Comparison of ENCODE assay signal across 2 cellular contexts in the genomic region with DNA sequence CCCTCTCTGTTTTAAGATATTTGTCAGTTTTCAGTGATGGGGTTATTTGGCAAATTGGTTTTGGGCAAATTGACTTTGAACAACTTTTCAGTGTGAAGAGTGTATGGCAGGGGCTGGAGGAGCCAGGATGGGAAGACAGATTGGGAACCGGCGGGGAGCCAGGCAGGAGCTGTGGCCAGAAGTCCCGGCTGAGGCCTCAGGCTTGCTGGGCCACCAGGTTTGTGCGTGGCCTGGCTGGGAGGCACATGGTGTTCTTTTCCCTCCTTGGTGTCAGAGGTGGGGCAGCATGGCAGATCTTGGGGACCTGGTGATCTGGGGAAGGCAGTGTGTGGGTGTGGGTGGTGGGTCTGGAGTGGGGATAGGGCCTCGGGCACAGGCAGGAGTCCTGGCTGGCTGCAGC.
TF ChIP-seq lines count a peak whose summit lies in the region.

No MANE protein-coding gene starts in this region.

TF ChIP-seq in HCT116, 20 proteins besides CTCF, POLR2A, EP300 and RAD21 (continued from another document):
- no peak for TF ChIP-seq TCF7L2 (IDR thresholded peaks at IDR 0.05; ENCODE audit: borderline replicate concordance, extremely low read depth, insufficient read depth, insufficient read length)
- no peak for TF ChIP-seq ZNF274 (IDR thresholded peaks at IDR 0.05; ENCODE audit: low read depth, low read length)

TF ChIP-seq in GM23338, 12 proteins besides CTCF, POLR2A, EP300 and RAD21 (continued from another document):
- TF ChIP-seq CREB1 (CRISPR knock-in tag; IDR thresholded peaks at IDR 0.05; ENCODE audit: low read depth) (no peak), STAT1 (IDR thresholded peaks at IDR 0.05; ENCODE audit: unreplicated experiment) (no peak), ZNF114 (CRISPR knock-in tag; IDR thresholded peaks at IDR 0.05) (no peak), ZNF331 (CRISPR knock-in tag; IDR thresholded peaks at IDR 0.05; ENCODE audit: low read depth) (no peak), POLR2AphosphoS5 (IDR thresholded peaks at IDR 0.05; ENCODE audit: low read depth) (no peak), EZH2phosphoT487 (IDR thresholded peaks at IDR 0.05; ENCODE audit: unreplicated experiment) (no peak)
- TF ChIP-seq, protein P1, sequence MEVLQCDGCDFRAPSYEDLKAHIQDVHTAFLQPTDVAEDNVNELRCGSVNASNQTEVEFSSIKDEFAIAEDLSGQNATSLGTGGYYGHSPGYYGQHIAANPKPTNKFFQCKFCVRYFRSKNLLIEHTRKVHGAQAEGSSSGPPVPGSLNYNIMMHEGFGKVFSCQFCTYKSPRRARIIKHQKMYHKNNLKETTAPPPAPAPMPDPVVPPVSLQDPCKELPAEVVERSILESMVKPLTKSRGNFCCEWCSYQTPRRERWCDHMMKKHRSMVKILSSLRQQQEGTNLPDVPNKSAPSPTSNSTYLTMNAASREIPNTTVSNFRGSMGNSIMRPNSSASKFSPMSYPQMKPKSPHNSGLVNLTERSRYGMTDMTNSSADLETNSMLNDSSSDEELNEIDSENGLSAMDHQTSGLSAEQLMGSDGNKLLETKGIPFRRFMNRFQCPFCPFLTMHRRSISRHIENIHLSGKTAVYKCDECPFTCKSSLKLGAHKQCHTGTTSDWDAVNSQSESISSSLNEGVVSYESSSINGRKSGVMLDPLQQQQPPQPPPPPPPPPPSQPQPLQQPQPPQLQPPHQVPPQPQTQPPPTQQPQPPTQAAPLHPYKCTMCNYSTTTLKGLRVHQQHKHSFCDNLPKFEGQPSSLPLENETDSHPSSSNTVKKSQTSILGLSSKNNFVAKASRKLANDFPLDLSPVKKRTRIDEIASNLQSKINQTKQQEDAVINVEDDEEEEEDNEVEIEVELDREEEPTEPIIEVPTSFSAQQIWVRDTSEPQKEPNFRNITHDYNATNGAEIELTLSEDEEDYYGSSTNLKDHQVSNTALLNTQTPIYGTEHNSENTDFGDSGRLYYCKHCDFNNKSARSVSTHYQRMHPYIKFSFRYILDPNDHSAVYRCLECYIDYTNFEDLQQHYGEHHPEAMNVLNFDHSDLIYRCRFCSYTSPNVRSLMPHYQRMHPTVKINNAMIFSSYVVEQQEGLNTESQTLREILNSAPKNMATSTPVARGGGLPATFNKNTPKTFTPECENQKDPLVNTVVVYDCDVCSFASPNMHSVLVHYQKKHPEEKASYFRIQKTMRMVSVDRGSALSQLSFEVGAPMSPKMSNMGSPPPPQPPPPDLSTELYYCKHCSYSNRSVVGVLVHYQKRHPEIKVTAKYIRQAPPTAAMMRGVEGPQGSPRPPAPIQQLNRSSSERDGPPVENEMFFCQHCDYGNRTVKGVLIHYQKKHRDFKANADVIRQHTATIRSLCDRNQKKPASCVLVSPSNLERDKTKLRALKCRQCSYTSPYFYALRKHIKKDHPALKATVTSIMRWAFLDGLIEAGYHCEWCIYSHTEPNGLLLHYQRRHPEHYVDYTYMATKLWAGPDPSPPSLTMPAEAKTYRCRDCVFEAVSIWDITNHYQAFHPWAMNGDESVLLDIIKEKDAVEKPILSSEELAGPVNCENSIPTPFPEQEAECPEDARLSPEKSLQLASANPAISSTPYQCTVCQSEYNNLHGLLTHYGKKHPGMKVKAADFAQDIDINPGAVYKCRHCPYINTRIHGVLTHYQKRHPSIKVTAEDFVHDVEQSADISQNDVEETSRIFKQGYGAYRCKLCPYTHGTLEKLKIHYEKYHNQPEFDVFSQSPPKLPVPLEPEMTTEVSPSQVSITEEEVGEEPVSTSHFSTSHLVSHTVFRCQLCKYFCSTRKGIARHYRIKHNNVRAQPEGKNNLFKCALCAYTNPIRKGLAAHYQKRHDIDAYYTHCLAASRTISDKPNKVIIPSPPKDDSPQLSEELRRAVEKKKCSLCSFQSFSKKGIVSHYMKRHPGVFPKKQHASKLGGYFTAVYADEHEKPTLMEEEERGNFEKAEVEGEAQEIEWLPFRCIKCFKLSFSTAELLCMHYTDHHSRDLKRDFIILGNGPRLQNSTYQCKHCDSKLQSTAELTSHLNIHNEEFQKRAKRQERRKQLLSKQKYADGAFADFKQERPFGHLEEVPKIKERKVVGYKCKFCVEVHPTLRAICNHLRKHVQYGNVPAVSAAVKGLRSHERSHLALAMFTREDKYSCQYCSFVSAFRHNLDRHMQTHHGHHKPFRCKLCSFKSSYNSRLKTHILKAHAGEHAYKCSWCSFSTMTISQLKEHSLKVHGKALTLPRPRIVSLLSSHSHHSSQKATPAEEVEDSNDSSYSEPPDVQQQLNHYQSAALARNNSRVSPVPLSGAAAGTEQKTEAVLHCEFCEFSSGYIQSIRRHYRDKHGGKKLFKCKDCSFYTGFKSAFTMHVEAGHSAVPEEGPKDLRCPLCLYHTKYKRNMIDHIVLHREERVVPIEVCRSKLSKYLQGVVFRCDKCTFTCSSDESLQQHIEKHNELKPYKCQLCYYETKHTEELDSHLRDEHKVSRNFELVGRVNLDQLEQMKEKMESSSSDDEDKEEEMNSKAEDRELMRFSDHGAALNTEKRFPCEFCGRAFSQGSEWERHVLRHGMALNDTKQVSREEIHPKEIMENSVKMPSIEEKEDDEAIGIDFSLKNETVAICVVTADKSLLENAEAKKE (CRISPR knock-in tag; IDR thresholded peaks at IDR 0.05), result no peak
- TF ChIP-seq, protein P2, sequence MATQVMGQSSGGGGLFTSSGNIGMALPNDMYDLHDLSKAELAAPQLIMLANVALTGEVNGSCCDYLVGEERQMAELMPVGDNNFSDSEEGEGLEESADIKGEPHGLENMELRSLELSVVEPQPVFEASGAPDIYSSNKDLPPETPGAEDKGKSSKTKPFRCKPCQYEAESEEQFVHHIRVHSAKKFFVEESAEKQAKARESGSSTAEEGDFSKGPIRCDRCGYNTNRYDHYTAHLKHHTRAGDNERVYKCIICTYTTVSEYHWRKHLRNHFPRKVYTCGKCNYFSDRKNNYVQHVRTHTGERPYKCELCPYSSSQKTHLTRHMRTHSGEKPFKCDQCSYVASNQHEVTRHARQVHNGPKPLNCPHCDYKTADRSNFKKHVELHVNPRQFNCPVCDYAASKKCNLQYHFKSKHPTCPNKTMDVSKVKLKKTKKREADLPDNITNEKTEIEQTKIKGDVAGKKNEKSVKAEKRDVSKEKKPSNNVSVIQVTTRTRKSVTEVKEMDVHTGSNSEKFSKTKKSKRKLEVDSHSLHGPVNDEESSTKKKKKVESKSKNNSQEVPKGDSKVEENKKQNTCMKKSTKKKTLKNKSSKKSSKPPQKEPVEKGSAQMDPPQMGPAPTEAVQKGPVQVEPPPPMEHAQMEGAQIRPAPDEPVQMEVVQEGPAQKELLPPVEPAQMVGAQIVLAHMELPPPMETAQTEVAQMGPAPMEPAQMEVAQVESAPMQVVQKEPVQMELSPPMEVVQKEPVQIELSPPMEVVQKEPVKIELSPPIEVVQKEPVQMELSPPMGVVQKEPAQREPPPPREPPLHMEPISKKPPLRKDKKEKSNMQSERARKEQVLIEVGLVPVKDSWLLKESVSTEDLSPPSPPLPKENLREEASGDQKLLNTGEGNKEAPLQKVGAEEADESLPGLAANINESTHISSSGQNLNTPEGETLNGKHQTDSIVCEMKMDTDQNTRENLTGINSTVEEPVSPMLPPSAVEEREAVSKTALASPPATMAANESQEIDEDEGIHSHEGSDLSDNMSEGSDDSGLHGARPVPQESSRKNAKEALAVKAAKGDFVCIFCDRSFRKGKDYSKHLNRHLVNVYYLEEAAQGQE (IDR thresholded peaks at IDR 0.05; ENCODE audit: unreplicated experiment), result no peak
